ENCODE assay signal across 1 cellular context in genomic region chr12:117059156-117059555, GRCh38.
TF ChIP-seq lines count a peak whose summit lies in the region.

No MANE protein-coding gene starts in this region.

TF ChIP-seq in HepG2, 621 proteins besides CTCF, POLR2A, EP300 and RAD21 (continued from another document):
- TF ChIP-seq, protein P1, sequence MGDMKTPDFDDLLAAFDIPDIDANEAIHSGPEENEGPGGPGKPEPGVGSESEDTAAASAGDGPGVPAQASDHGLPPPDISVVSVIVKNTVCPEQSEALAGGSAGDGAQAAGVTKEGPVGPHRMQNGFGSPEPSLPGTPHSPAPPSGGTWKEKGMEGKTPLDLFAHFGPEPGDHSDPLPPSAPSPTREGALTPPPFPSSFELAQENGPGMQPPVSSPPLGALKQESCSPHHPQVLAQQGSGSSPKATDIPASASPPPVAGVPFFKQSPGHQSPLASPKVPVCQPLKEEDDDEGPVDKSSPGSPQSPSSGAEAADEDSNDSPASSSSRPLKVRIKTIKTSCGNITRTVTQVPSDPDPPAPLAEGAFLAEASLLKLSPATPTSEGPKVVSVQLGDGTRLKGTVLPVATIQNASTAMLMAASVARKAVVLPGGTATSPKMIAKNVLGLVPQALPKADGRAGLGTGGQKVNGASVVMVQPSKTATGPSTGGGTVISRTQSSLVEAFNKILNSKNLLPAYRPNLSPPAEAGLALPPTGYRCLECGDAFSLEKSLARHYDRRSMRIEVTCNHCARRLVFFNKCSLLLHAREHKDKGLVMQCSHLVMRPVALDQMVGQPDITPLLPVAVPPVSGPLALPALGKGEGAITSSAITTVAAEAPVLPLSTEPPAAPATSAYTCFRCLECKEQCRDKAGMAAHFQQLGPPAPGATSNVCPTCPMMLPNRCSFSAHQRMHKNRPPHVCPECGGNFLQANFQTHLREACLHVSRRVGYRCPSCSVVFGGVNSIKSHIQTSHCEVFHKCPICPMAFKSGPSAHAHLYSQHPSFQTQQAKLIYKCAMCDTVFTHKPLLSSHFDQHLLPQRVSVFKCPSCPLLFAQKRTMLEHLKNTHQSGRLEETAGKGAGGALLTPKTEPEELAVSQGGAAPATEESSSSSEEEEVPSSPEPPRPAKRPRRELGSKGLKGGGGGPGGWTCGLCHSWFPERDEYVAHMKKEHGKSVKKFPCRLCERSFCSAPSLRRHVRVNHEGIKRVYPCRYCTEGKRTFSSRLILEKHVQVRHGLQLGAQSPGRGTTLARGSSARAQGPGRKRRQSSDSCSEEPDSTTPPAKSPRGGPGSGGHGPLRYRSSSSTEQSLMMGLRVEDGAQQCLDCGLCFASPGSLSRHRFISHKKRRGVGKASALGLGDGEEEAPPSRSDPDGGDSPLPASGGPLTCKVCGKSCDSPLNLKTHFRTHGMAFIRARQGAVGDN (CRISPR knock-in tag; IDR thresholded peaks at IDR 0.05): peak; percentile 15; the same call in 1 of the 2 replicates
